25 cellular contexts compared by ENCODE assay signal in genomic region chr7:131652194-131652593, GRCh38.
A peak's percentile ranks its signal among the peaks of the same experiment; 100 is the strongest.
DNase-seq lines count a peak whose midpoint lies in the region; FAIRE-seq and TF ChIP-seq lines count a peak whose summit lies in the region.
"Had no signal": no experiment of that assay in that cellular context is flagged by ENCODE, and none has a peak within 500 bp of the region (broad histone marks: within the 10 kb centered on the region; RNA-seq: fewer than 3 reads in every experiment).

No MANE protein-coding gene starts in this region.

- no peaks in the 10 kb centered on the region for H3K27me3 Mint-ChIP-seq in Caco-2 (ENCODE audit: insufficient read depth, unreplicated experiment)
- H3K27me3 Mint-ChIP-seq in endodermal cell (ENCODE audit: insufficient read depth): peaks cover 3% of the 10 kb centered on the region
- H3K27me3 Mint-ChIP-seq in neural crest cell (ENCODE audit: low read depth): peaks cover 30% of the 10 kb centered on the region

- intact Hi-C loops in Caco-2 (cut with micrococcal nuclease; ENCODE audit: unreplicated experiment) (no loop called here), kidney (cut with DNase I) (loop anchor here (10.0 kb wide), 1 partner anchor 147 kb away; no protein-coding TSS in a partner anchor), mammary epithelial cell (cut with micrococcal nuclease) (no loop called here)

- WGBS in HUES64: 89% methylated on average over 5 of the region's 5 CpGs
- WGBS in endodermal cell (ENCODE audit: insufficient coverage in 1 of 2, insufficient read length in 1 of 2), 2 experiments: 89 to 90% methylated on average over 5 of the region's 5 CpGs
- WGBS in mammary epithelial cell (ENCODE audit: low coverage, missing lambda C conversion rate): 80% methylated on average over 3 of the region's 5 CpGs

- H3K9ac ChIP-seq in HUES64 (ENCODE audit: low read depth, low read length) (no peak overlapping the region), endodermal cell (ENCODE audit: extremely low read depth, low read length, poor library complexity, severe bottlenecking) (no peak overlapping the region), kidney (ENCODE audit: low read length in 2 of 2) (no peak overlapping the region), mammary epithelial cell (ENCODE audit: insufficient read depth, low read length) (no peak overlapping the region)

- H3K9me3 ChIP-seq in Caco-2: no peaks in the 10 kb centered on the region
- H3K9me3 ChIP-seq in HUES64 (ENCODE audit: insufficient read depth, low read depth, low read length): no peaks in the 10 kb centered on the region
- no peaks in the 10 kb centered on the region for H3K9me3 ChIP-seq in endodermal cell (ENCODE audit: control insufficient read depth, low read length)
- H3K9me3 ChIP-seq in kidney (ENCODE audit: control insufficient read depth in 1 of 2, low read length in 2 of 2): no peaks in the 10 kb centered on the region
- H3K9me3 ChIP-seq in mammary epithelial cell (replicated peaks; ENCODE audit: insufficient read depth, low read length): no peaks in the 10 kb centered on the region

- H3K79me2 ChIP-seq in mammary epithelial cell (ENCODE audit: insufficient read depth, low read length): no peaks in the 10 kb centered on the region

- POLR2A ChIA-PET in Caco-2 (lab: Charles Lee): interaction anchor here (0.6 to 1.7 kb wide), 3 partner anchors 26 to 66 kb away, joined by 4 to 24 read pairs (median 16); no protein-coding TSS in a partner anchor

- H3K4me1 Mint-ChIP-seq in Caco-2 (ENCODE audit: low read depth, unreplicated experiment) (peaks cover 21% of the 10 kb centered on the region), endodermal cell (peaks cover 55% of the 10 kb centered on the region), neural crest cell (peaks cover 4% of the 10 kb centered on the region)

- BruUV-seq in Caco-2 (replicated peaks; lab: Mats Ljungman, UMichigan): TSS peak; percentile 25
- no TSS peak for BruUV-seq in mammary epithelial cell (replicated peaks; lab: Mats Ljungman, UMichigan)

- CTCF ChIA-PET in Caco-2 (lab: Charles Lee) (interaction anchor here (1.2 to 2.5 kb wide), 6 partner anchors 26 to 163 kb away, joined by 3 to 17 read pairs (median 7); no protein-coding TSS in a partner anchor), mammary epithelial cell (lab: Charles Lee; ENCODE audit: low non-redundant PET) (no interaction called here)

- in situ Hi-C loops in mammary epithelial cell (cut with MboI; ENCODE audit: low sequenced_read_pairs in 2 of 2): loop anchor here (5.0 to 10.0 kb wide), 2 partner anchors 137 to 140 kb away; no protein-coding TSS in a partner anchor

- DNase-seq in Caco-2 (no peak), endodermal cell (peak; percentile 58), neural crest cell (ENCODE audit: low read depth, low spot score) (no peak), putamen (ENCODE audit: low spot score) (no peak), NCI-H69 (lab: John Stamatoyannopoulos, UW) (no peak), kidney (no peak), mammary epithelial cell (no peak)
- DNase-seq: C1 segment of cervical spinal cord; CD4-positive, alpha-beta memory T cell; DMS 273 treated with DMSO at 0.1 percent for 48 hours; DND-41; Kasumi-1; MV-4-11; NCI-H1105; NCI-H1436 treated with DMSO at 0.1 percent for 48 hours; NCI-H2029; NCI-H446; NCI-H524 treated with DMSO at 0.1 percent for 48 hours; NCI-H82; RPMI8226; SHP77 treated with DMSO at 0.1 percent for 48 hours had no signal

- H3K9me3 Mint-ChIP-seq in Caco-2 (ENCODE audit: unreplicated experiment): peaks cover 11% of the 10 kb centered on the region
- no peaks in the 10 kb centered on the region for H3K9me3 Mint-ChIP-seq in endodermal cell
- H3K9me3 Mint-ChIP-seq in neural crest cell: no peaks in the 10 kb centered on the region
- H3K9me3 Mint-ChIP-seq: CD4-positive, alpha-beta memory T cell had no signal

- H3K4me3 ChIP-seq in Caco-2 (ENCODE audit: low read depth, low read length) (no peak overlapping the region), HUES64 (ENCODE audit: low read length) (no peak overlapping the region), endodermal cell (ENCODE audit: low read length) (no peak overlapping the region), kidney (ENCODE audit: low read length in 2 of 2) (no peak overlapping the region), mammary epithelial cell (replicated peaks in 1 of 3; ENCODE audit: insufficient read depth in 1 of 3, low read depth in 2 of 3, low read length in 3 of 3) (no peak overlapping the region)

- H3K27ac Mint-ChIP-seq in Caco-2 (ENCODE audit: unreplicated experiment) (peak overlapping the region; percentile 66), endodermal cell (no peak overlapping the region), neural crest cell (ENCODE audit: unreplicated experiment) (peak overlapping the region; percentile 68)
- H3K27ac Mint-ChIP-seq: CD4-positive, alpha-beta memory T cell had no signal

- dilution Hi-C loops in mammary epithelial cell (cut with HindIII; ENCODE audit: low sequenced_read_pairs): no loop called here

- H3K4me3 Mint-ChIP-seq in Caco-2 (ENCODE audit: unreplicated experiment) (no peak overlapping the region), endodermal cell (no peak overlapping the region), neural crest cell (no peak overlapping the region)
- H3K4me3 Mint-ChIP-seq: CD4-positive, alpha-beta memory T cell had no signal

- H3K4me1 ChIP-seq in Caco-2: peaks cover 65% of the 10 kb centered on the region
- H3K4me1 ChIP-seq in HUES64 (ENCODE audit: insufficient read depth, low read length): peaks cover 33% of the 10 kb centered on the region
- H3K4me1 ChIP-seq in endodermal cell (ENCODE audit: control insufficient read depth, insufficient read depth, low read length): peaks cover 26% of the 10 kb centered on the region
- H3K4me1 ChIP-seq in kidney (ENCODE audit: control insufficient read depth in 1 of 2, insufficient read depth in 1 of 2, low read depth in 1 of 2, low read length in 2 of 2): no peaks in the 10 kb centered on the region
- H3K4me1 ChIP-seq in mammary epithelial cell (ENCODE audit: insufficient read depth, low read length): no peaks in the 10 kb centered on the region

- no peak overlapping the region for H3K4me2 ChIP-seq in mammary epithelial cell (ENCODE audit: insufficient read depth, low read depth, low read length)

- TF ChIP-seq CTCF in Caco-2 (IDR thresholded peaks at IDR 0.05; ENCODE audit: insufficient read depth in 1 of 2, low read depth in 1 of 2, low read length in 1 of 2, severe bottlenecking in 1 of 2, unreplicated experiment in 1 of 2): no peak
- TF ChIP-seq CTCF in endodermal cell (conservative IDR thresholded peaks at IDR 0.05): no peak
- TF ChIP-seq CTCF in neural crest cell (conservative IDR thresholded peaks at IDR 0.05): no peak
- no peak for TF ChIP-seq CTCF in kidney (IDR thresholded peaks at IDR 0.05; ENCODE audit: borderline replicate concordance, extremely low read depth, insufficient read depth)
- TF ChIP-seq CTCF in mammary epithelial cell (conservative IDR thresholded peaks at IDR 0.05 in 1 of 2, IDR thresholded peaks at IDR 0.05 in 1 of 2; ENCODE audit: extremely low read depth in 1 of 2, insufficient read depth in 1 of 2, low read depth in 1 of 2, low read length in 2 of 2): no peak

- H3K27ac ChIP-seq in HUES64 (ENCODE audit: low read depth, low read length) (0 out of 2 replicates have a peak overlapping the region, but pooled peaks have one; percentile 15), endodermal cell (ENCODE audit: low read depth, low read length) (no peak overlapping the region), kidney (ENCODE audit: low read depth in 2 of 2, low read length in 2 of 2) (no peak overlapping the region), mammary epithelial cell (ENCODE audit: insufficient read depth, low read depth, low read length) (no peak overlapping the region)
- H3K27ac ChIP-seq: HL-60 had no signal

- H3K36me3 Mint-ChIP-seq in Caco-2 (ENCODE audit: insufficient read depth, unreplicated experiment): peaks cover 31% of the 10 kb centered on the region
- no peaks in the 10 kb centered on the region for H3K36me3 Mint-ChIP-seq in endodermal cell (ENCODE audit: low read depth)
- no peaks in the 10 kb centered on the region for H3K36me3 Mint-ChIP-seq in neural crest cell (ENCODE audit: low read depth)
- H3K36me3 Mint-ChIP-seq: CD4-positive, alpha-beta memory T cell had no signal

- no peak for FAIRE-seq in kidney (lab: Jason Lieb, UNC)
- FAIRE-seq: GM19239, H54 had no signal

- H3K27me3 ChIP-seq in Caco-2 (replicated peaks; ENCODE audit: control insufficient read depth, insufficient read depth, low read length) (no peaks in the 10 kb centered on the region), HUES64 (ENCODE audit: insufficient read depth, low read length) (no peaks in the 10 kb centered on the region), endodermal cell (ENCODE audit: control insufficient read depth, insufficient read depth, low read length, poor library complexity, severe bottlenecking) (no peaks in the 10 kb centered on the region), mammary epithelial cell (ENCODE audit: insufficient read depth, low read length) (no peaks in the 10 kb centered on the region)

- H3K36me3 ChIP-seq in Caco-2 (ENCODE audit: control insufficient read depth, insufficient read depth, low read length): no peaks in the 10 kb centered on the region
- H3K36me3 ChIP-seq in HUES64 (ENCODE audit: insufficient read depth, low read length): no peaks in the 10 kb centered on the region
- H3K36me3 ChIP-seq in endodermal cell (ENCODE audit: control insufficient read depth, insufficient read depth, low read length): no peaks in the 10 kb centered on the region
- no peaks in the 10 kb centered on the region for H3K36me3 ChIP-seq in kidney (ENCODE audit: control insufficient read depth in 1 of 2, insufficient read depth in 2 of 2, low read length in 2 of 2)
- H3K36me3 ChIP-seq in mammary epithelial cell (ENCODE audit: insufficient read depth, low read length): no peaks in the 10 kb centered on the region

- H4K20me1 ChIP-seq in mammary epithelial cell (ENCODE audit: insufficient read depth, low read length): no peaks in the 10 kb centered on the region

- no peak overlapping the region for H2AFZ ChIP-seq in mammary epithelial cell (ENCODE audit: low read depth, low read length)
